24 cellular contexts compared by ENCODE assay signal in the genomic region with DNA sequence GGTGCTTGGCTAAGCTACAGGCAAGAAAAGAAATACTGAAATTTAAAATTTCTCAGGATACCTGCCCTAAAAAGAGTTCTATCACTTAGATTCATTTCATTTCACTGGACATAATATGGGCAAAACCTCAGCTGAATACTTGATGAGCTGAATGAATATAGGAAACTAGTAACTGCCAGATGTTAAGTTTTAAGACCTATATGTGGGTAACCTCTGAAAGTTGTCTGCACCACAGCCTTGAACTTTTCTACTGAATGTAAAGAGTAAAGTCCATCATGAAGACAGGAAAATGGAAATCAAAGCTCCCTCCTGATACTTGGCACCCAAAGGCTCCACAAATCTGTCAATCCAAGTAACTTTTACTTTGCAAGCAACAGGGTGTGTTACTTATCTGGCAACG. TPM values are rescaled to one million over a fixed set of nuclear protein-coding genes. Genes with fewer than 3 reads are reported as not detected.
DNase-seq lines count a peak whose midpoint lies in the region; ATAC-seq and TF ChIP-seq lines count a peak whose summit lies in the region.
"Had no signal": no experiment of that assay in that cellular context is flagged by ENCODE, and none has a peak within 500 bp of the region (broad histone marks: within the 10 kb centered on the region; RNA-seq: fewer than 3 reads in every experiment).

No MANE protein-coding gene starts in this region.

- no peak overlapping the region for H3K4me3 ChIP-seq in GM12865 (ENCODE audit: low read depth, low read length)
- no peak overlapping the region for H3K4me3 ChIP-seq in KMS-11 (IDR thresholded peaks at IDR 0.05; ENCODE audit: insufficient read depth, low read depth, low read length)
- no peak overlapping the region for H3K4me3 ChIP-seq in esophagus muscularis mucosa
- no peak overlapping the region for H3K4me3 ChIP-seq in parathyroid adenoma (ENCODE audit: low read depth, low read length)
- H3K4me3 ChIP-seq: A549; BLaER1 treated with 17β-estradiol and CSF1 and Interleukin-3, amounts not matched to agents 10 nM and 100 nM had no signal

- H2AFZ ChIP-seq in KMS-11 (ENCODE audit: low read depth) (no peak overlapping the region), parathyroid adenoma (no peak overlapping the region)

- H3K27ac Mint-ChIP-seq in WTC11 (no peak overlapping the region), MCF 10A (ENCODE audit: low read depth, unreplicated experiment) (no peak overlapping the region)
- H3K27ac Mint-ChIP-seq: CD4-positive, alpha-beta T cell had no signal

- no peak for TF ChIP-seq EP300 in esophagus muscularis mucosa (IDR thresholded peaks at IDR 0.05)

- H3K4me2 ChIP-seq in KMS-11 (peak overlapping the region; percentile 37), parathyroid adenoma (ENCODE audit: low read length) (no peak overlapping the region)
- H3K4me2 ChIP-seq: A549 had no signal

- H3K36me3 ChIP-seq in KMS-11 (ENCODE audit: insufficient read depth) (no peaks in the 10 kb centered on the region), esophagus muscularis mucosa (no peaks in the 10 kb centered on the region), parathyroid adenoma (ENCODE audit: control insufficient read depth, insufficient read depth, low read length) (no peaks in the 10 kb centered on the region)

- TF ChIP-seq POLR2A in esophagus muscularis mucosa (IDR thresholded peaks at IDR 0.05; ENCODE audit: low read depth): no peak

- H3K27me3 Mint-ChIP-seq in WTC11 (ENCODE audit: low read depth): no peaks in the 10 kb centered on the region
- H3K27me3 Mint-ChIP-seq in MCF 10A (ENCODE audit: insufficient read depth, unreplicated experiment): no peaks in the 10 kb centered on the region
- H3K27me3 Mint-ChIP-seq: CD4-positive, alpha-beta T cell had no signal

- no peaks in the 10 kb centered on the region for H3K27me3 ChIP-seq in KMS-11 (ENCODE audit: insufficient read depth, low read depth)
- no peaks in the 10 kb centered on the region for H3K27me3 ChIP-seq in esophagus muscularis mucosa
- no peaks in the 10 kb centered on the region for H3K27me3 ChIP-seq in parathyroid adenoma (ENCODE audit: control insufficient read depth, insufficient read depth, low read length)
- H3K27me3 ChIP-seq: BLaER1 treated with 17β-estradiol and CSF1 and Interleukin-3, amounts not matched to agents 10 nM and 100 nM had no signal

- peak; percentile 53 for DNase-seq in GM12865 (ENCODE audit: low read depth)
- no peak for DNase-seq in esophagus muscularis mucosa (ENCODE audit: extremely low spot score)
- no peak for DNase-seq in WTC11 (ENCODE audit: low spot score)
- DNase-seq in kidney tubule cell (ENCODE audit: low spot score): no peak
- DNase-seq in OCI-M2 (lab: John Stamatoyannopoulos, UW; ENCODE audit: unreplicated experiment): no peak
- DNase-seq in MCF 10A (ENCODE audit: unreplicated experiment): no peak
- DNase-seq: AML-193; CD4-positive, alpha-beta T cell; Karpas-422; MV-4-11; NCI-H1105; NCI-H1436 treated with DMSO at 0.1 percent for 48 hours; NCI-H187 treated with DMSO at 0.1 percent for 48 hours; NCI-H2171 treated with DMSO at 0.1 percent for 48 hours; NCI-H446; NCI-H524 treated with DMSO at 0.1 percent for 48 hours; NCI-H774; RPMI8226; SHP77 treated with DMSO at 0.1 percent for 48 hours had no signal

- no peaks in the 10 kb centered on the region for H4K20me1 ChIP-seq in KMS-11 (ENCODE audit: insufficient read depth)

- POLR2A ChIA-PET in WTC11 (lab: Charles Lee): no interaction called here
- POLR2A ChIA-PET in MCF 10A (lab: Yijun Ruan, JAX): interaction anchor here (1.0 kb wide), 1 partner anchor 98 kb away, joined by 3 read pairs; no protein-coding TSS in a partner anchor

- H3K4me1 Mint-ChIP-seq in WTC11: peaks cover 8% of the 10 kb centered on the region; the same call in 1 of the 2 replicates
- H3K4me1 Mint-ChIP-seq in MCF 10A (ENCODE audit: insufficient read depth, unreplicated experiment): peaks cover 13% of the 10 kb centered on the region

- H3K79me2 ChIP-seq in KMS-11 (ENCODE audit: insufficient read depth, low read depth) (no peaks in the 10 kb centered on the region), parathyroid adenoma (peaks cover 9% of the 10 kb centered on the region)

- WGBS in esophagus muscularis mucosa: 65% methylated on average over 1 of the region's 1 CpG

- ATAC-seq in WTC11: no peak
- ATAC-seq: A549 had no signal

- TF ChIP-seq CTCF in GM12865 (IDR thresholded peaks at IDR 0.05; ENCODE audit: insufficient read depth, low read depth, low read length, missing control alignments) (no peak), KMS-11 (conservative IDR thresholded peaks at IDR 0.05; ENCODE audit: low read depth, low read length) (no peak), esophagus muscularis mucosa (IDR thresholded peaks at IDR 0.05) (no peak), parathyroid adenoma (IDR thresholded peaks at IDR 0.05) (no peak), WTC11 (IDR thresholded peaks at IDR 0.05) (no peak), MCF 10A (IDR thresholded peaks at IDR 0.05; ENCODE audit: unreplicated experiment) (no peak)

- H3K27ac ChIP-seq in KMS-11 (no peak overlapping the region; the same call in 1 of the 2 replicates), esophagus muscularis mucosa (replicated peaks in 1 of 4) (peak overlapping the region in 3 of 4 donors; percentile 12 to 34 (median 12)), parathyroid adenoma (peak overlapping the region; percentile 16)
- H3K27ac ChIP-seq: A549; BLaER1 treated with 17β-estradiol and CSF1 and Interleukin-3, amounts not matched to agents 10 nM and 100 nM; HL-60 had no signal

- H3K36me3 Mint-ChIP-seq in WTC11 (no peaks in the 10 kb centered on the region; the same call in 1 of the 2 replicates), MCF 10A (ENCODE audit: insufficient read depth, unreplicated experiment) (peaks cover 11% of the 10 kb centered on the region)

- H3K9me3 ChIP-seq in esophagus muscularis mucosa: no peaks in the 10 kb centered on the region
- H3K9me3 ChIP-seq in parathyroid adenoma (ENCODE audit: control insufficient read depth, low read length): no peaks in the 10 kb centered on the region
- H3K9me3 ChIP-seq: A549; BLaER1 treated with 17β-estradiol and CSF1 and Interleukin-3, amounts not matched to agents 10 nM and 100 nM had no signal

- intact Hi-C loops in esophagus muscularis mucosa (cut with DNase I) (no loop called here), MCF 10A (cut with micrococcal nuclease) (no loop called here)

- H3K9ac ChIP-seq in KMS-11: no peak overlapping the region
- H3K9ac ChIP-seq in parathyroid adenoma: no peak overlapping the region
- H3K9ac ChIP-seq: BLaER1 treated with 17β-estradiol and CSF1 and Interleukin-3, amounts not matched to agents 10 nM and 100 nM had no signal

- peaks cover 46% of the 10 kb centered on the region for H3K4me1 ChIP-seq in KMS-11 (ENCODE audit: low read depth, poor library complexity, severe bottlenecking)
- H3K4me1 ChIP-seq in esophagus muscularis mucosa: peaks cover 31 to 58% (median 50%) of the 10 kb centered on the region in 4 donors
- no peaks in the 10 kb centered on the region for H3K4me1 ChIP-seq in parathyroid adenoma
- H3K4me1 ChIP-seq: A549 had no signal

- no TSS peak for BruUV-seq in MCF 10A (replicated peaks; lab: Mats Ljungman, UMichigan)

- H3K4me3 Mint-ChIP-seq in WTC11 (no peak overlapping the region), MCF 10A (ENCODE audit: unreplicated experiment) (no peak overlapping the region)
- H3K4me3 Mint-ChIP-seq: CD4-positive, alpha-beta T cell had no signal

- H3K9me3 Mint-ChIP-seq in WTC11 (no peaks in the 10 kb centered on the region), MCF 10A (ENCODE audit: unreplicated experiment) (no peaks in the 10 kb centered on the region)
- H3K9me3 Mint-ChIP-seq: CD4-positive, alpha-beta T cell had no signal

- CTCF ChIA-PET in WTC11 (lab: Charles Lee): no interaction called here
- CTCF ChIA-PET in MCF 10A (lab: Yijun Ruan, JAX): interaction anchor here (0.7 to 0.9 kb wide), 2 partner anchors 16 to 32 kb away, joined by 3 to 6 read pairs; no protein-coding TSS in a partner anchor

TF ChIP-seq in WTC11, 78 proteins besides CTCF, POLR2A, EP300 and RAD21 (continues in another document):
- TF ChIP-seq, protein P1, sequence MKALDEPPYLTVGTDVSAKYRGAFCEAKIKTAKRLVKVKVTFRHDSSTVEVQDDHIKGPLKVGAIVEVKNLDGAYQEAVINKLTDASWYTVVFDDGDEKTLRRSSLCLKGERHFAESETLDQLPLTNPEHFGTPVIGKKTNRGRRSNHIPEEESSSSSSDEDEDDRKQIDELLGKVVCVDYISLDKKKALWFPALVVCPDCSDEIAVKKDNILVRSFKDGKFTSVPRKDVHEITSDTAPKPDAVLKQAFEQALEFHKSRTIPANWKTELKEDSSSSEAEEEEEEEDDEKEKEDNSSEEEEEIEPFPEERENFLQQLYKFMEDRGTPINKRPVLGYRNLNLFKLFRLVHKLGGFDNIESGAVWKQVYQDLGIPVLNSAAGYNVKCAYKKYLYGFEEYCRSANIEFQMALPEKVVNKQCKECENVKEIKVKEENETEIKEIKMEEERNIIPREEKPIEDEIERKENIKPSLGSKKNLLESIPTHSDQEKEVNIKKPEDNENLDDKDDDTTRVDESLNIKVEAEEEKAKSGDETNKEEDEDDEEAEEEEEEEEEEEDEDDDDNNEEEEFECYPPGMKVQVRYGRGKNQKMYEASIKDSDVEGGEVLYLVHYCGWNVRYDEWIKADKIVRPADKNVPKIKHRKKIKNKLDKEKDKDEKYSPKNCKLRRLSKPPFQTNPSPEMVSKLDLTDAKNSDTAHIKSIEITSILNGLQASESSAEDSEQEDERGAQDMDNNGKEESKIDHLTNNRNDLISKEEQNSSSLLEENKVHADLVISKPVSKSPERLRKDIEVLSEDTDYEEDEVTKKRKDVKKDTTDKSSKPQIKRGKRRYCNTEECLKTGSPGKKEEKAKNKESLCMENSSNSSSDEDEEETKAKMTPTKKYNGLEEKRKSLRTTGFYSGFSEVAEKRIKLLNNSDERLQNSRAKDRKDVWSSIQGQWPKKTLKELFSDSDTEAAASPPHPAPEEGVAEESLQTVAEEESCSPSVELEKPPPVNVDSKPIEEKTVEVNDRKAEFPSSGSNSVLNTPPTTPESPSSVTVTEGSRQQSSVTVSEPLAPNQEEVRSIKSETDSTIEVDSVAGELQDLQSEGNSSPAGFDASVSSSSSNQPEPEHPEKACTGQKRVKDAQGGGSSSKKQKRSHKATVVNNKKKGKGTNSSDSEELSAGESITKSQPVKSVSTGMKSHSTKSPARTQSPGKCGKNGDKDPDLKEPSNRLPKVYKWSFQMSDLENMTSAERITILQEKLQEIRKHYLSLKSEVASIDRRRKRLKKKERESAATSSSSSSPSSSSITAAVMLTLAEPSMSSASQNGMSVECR (CRISPR knock-in tag; IDR thresholded peaks at IDR 0.05; ENCODE audit: borderline replicate concordance): no peak
- no peak for TF ChIP-seq ZNF232 (CRISPR knock-in tag; IDR thresholded peaks at IDR 0.05)

RNA-seq across cellular contexts. Expression of a gene that starts 50.8 kb away (rescaled TPM):
- total RNA-seq in esophagus muscularis mucosa (10 to 100 TPM; 48.6 to 86.4 (median 54.9) TPM), WTC11 (2021) (0.37 to 0.46 TPM (median 0.39 TPM) in 3 replicates), MCF 10A (2022) (0.59 and 1.0 TPM in 2 replicates)

Comparison
In these comparisons a context has a peak if more than half of its experiments do, and no peak if none do; other contexts are left out.
1. RNA of a gene that starts 50.8 kb away (total RNA-seq): 48.6 to 86.4 TPM in esophagus muscularis mucosa; 0.59 to 1.0 TPM in MCF 10A and 0.37 to 0.46 TPM in WTC11; every median in the first group is over 10 times any median in the second.